ENCODE assay signal across 20 cellular contexts in genomic region chr15:64233299-64233698, GRCh38.
"Had no signal": no experiment of that assay in that cellular context is flagged by ENCODE, and none has a peak within 500 bp of the region (broad histone marks: within the 10 kb centered on the region; RNA-seq: fewer than 3 reads in every experiment).

No MANE protein-coding gene starts in this region.

- H3K27ac Mint-ChIP-seq: activated CD4-positive, alpha-beta memory T cell treated with anti-CD3 and anti-CD28 coated beads for 36 hours; activated CD4-positive, alpha-beta T cell treated with anti-CD3 and anti-CD28 coated beads, Interleukin-2, amount 10 ng/mL, durations not matched to agents 7 days and 5 days; activated naive CD4-positive, alpha-beta T cell treated with anti-CD3 and anti-CD28 coated beads, Interleukin-2, amount 10 ng/mL, durations not matched to agents 7 days and 5 days; activated naive CD8-positive, alpha-beta T cell treated with anti-CD3 and anti-CD28 coated beads for 36 hours; activated T-helper 17 cell treated with anti-CD3 and anti-CD28 coated beads, Interleukin-2, amount 50 U/mL, for 72 hours had no signal

- H3K36me3 Mint-ChIP-seq: activated CD4-positive, alpha-beta memory T cell treated with anti-CD3 and anti-CD28 coated beads for 36 hours; activated naive CD4-positive, alpha-beta T cell treated with anti-CD3 and anti-CD28 coated beads, Interleukin-2, amount 10 ng/mL, durations not matched to agents 7 days and 5 days had no signal

- H3K9me3 Mint-ChIP-seq: activated CD4-positive, alpha-beta memory T cell treated with anti-CD3 and anti-CD28 coated beads for 36 hours; activated CD4-positive, alpha-beta T cell treated with anti-CD3 and anti-CD28 coated beads, Interleukin-2, amount 10 ng/mL, durations not matched to agents 7 days and 5 days; activated naive CD4-positive, alpha-beta T cell treated with anti-CD3 and anti-CD28 coated beads, Interleukin-2, amount 10 ng/mL, durations not matched to agents 7 days and 5 days; activated naive CD8-positive, alpha-beta T cell treated with anti-CD3 and anti-CD28 coated beads for 36 hours; activated T-helper 17 cell treated with anti-CD3 and anti-CD28 coated beads, Interleukin-2, amount 50 U/mL, for 72 hours had no signal

- H3K9me3 ChIP-seq: MG63 had no signal

- DNase-seq: activated CD4-positive, alpha-beta memory T cell treated with anti-CD3 and anti-CD28 coated beads for 36 hours; activated CD4-positive, alpha-beta T cell treated with anti-CD3 and anti-CD28 coated beads, Interleukin-2, amount 10 ng/mL, durations not matched to agents 7 days and 5 days; activated CD4-positive, CD25-positive, alpha-beta regulatory T cell; activated CD8-positive, alpha-beta memory T cell treated with anti-CD3 and anti-CD28 coated beads for 24 hours; activated gamma-delta T cell treated with Interleukin-2 at 50 U/mL for 16 hours; activated naive CD4-positive, alpha-beta T cell treated with anti-CD3 and anti-CD28 coated beads, Interleukin-2, amount 10 ng/mL, durations not matched to agents 7 days and 5 days; activated naive CD8-positive, alpha-beta T cell treated with anti-CD3 and anti-CD28 coated beads for 36 hours; activated T-cell treated with anti-CD3 and anti-CD28 coated beads, Interleukin-2, amount 50 U/mL, for 48 hours; MG63; NCI-H1092 treated with DMSO at 0.1 percent for 48 hours; NCI-H1417 treated with DMSO at 0.1 percent for 48 hours; NCI-H187; NCI-H2081; NCI-H510A treated with DMSO at 0.1 percent for 48 hours; SIG-M5; SW 1271 had no signal

- H3K36me3 ChIP-seq: MG63 had no signal

- H3K27ac ChIP-seq: coronary artery, SK-N-MC, VCaP had no signal

- H3K4me3 ChIP-seq: coronary artery, MG63, SK-N-MC had no signal

- ATAC-seq: activated T-helper 17 cell treated with anti-CD3 and anti-CD28 coated beads, Interleukin-2, amount 50 U/mL, for 72 hours had no signal

- H3K27me3 Mint-ChIP-seq: activated CD4-positive, alpha-beta memory T cell treated with anti-CD3 and anti-CD28 coated beads for 36 hours; activated CD4-positive, alpha-beta T cell treated with anti-CD3 and anti-CD28 coated beads, Interleukin-2, amount 10 ng/mL, durations not matched to agents 7 days and 5 days; activated naive CD4-positive, alpha-beta T cell treated with anti-CD3 and anti-CD28 coated beads, Interleukin-2, amount 10 ng/mL, durations not matched to agents 7 days and 5 days; activated naive CD8-positive, alpha-beta T cell treated with anti-CD3 and anti-CD28 coated beads for 36 hours; activated T-helper 17 cell treated with anti-CD3 and anti-CD28 coated beads, Interleukin-2, amount 50 U/mL, for 72 hours had no signal

- H3K4me3 Mint-ChIP-seq: activated CD4-positive, alpha-beta memory T cell treated with anti-CD3 and anti-CD28 coated beads for 36 hours; activated CD4-positive, alpha-beta T cell treated with anti-CD3 and anti-CD28 coated beads, Interleukin-2, amount 10 ng/mL, durations not matched to agents 7 days and 5 days; activated naive CD4-positive, alpha-beta T cell treated with anti-CD3 and anti-CD28 coated beads, Interleukin-2, amount 10 ng/mL, durations not matched to agents 7 days and 5 days; activated naive CD8-positive, alpha-beta T cell treated with anti-CD3 and anti-CD28 coated beads for 36 hours; activated T-helper 17 cell treated with anti-CD3 and anti-CD28 coated beads, Interleukin-2, amount 50 U/mL, for 72 hours had no signal
